In the genomic region with DNA sequence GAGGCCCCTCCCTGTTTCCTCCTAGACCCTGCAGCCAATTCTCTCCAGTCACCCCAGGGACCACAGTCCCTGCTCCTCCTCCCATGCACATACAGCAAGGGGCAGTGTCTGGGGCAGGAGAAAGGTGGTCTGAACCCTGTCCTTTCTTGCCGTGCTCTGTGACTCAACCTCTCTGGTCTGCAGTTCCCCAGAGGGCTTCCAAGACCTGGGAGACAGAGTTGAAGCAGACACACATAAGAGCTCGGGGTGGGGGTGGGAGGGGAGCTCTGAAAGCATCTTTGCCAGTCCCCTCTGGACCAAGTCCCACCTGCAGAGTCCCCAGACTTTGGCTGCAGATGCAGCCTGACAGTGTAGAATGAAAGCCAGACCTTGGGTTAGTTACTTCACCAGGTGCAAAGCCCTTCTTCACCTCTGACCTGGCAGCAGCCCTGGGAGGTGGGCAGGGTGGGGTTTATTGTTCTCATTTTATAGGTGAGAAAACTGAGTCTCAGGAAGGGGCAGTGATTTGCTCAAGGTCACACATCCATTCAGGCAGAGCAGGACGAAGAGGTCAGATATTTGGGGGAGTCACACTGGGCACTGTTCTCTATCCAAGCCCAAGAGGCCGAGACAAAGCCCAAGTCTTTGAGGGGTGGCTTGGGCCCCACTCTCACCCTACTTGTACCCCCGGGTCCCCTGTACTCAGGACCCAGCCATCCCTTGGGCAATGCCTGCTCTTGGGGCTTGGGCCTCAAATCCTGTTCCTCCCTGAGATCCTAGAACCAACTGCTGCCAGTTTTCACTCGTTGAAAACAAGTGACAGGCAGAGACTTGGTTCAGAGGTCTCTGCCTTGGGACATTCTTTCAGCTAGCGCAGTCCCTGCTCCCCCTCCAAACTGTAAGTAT, we compare ENCODE assay signal across 20 cellular contexts. TPM values are rescaled to one million over a fixed set of nuclear protein-coding genes. Genes with fewer than 3 reads are reported as not detected.
DNase-seq lines count a peak whose midpoint lies in the region; ATAC-seq, FAIRE-seq and TF ChIP-seq lines count a peak whose summit lies in the region.
"Had no signal": no experiment of that assay in that cellular context is flagged by ENCODE, and none has a peak within 500 bp of the region (broad histone marks: within the 10 kb centered on the region; RNA-seq: fewer than 3 reads in every experiment).

No MANE protein-coding gene starts in this region.

- DNase-seq in cardiac septum (ENCODE audit: low spot score) (peak; percentile 66), Right ventricle myocardium superior (no peak), kidney (no peak), progenitor cell of endocrine pancreas (ENCODE audit: low spot score, unreplicated experiment) (peak; percentile 5), vagina (ENCODE audit: extremely low spot score in 2 of 2) (peak in 1 of 2 donors; percentile 78)
- DNase-seq: activated CD4-positive, alpha-beta T cell treated with anti-CD3 and anti-CD28 coated beads for 36 hours; activated T-cell treated with anti-CD3 and anti-CD28 coated beads, Interleukin-2, amount 50 U/mL, for 72 hours; amniotic stem cell; HFFc6; NCI-H2227 treated with DMSO at 0.1 percent for 48 hours; stimulated activated naive CD4-positive, alpha-beta T cell treated with Interleukin-2 at 50 U/mL for 16 hours had no signal

- H3K9ac ChIP-seq in kidney (ENCODE audit: low read length in 2 of 2), result peak overlapping the region; percentile 35 to 99
- H3K9ac ChIP-seq: KMS-11 had no signal

- TF ChIP-seq POLR2A in vagina (IDR thresholded peaks at IDR 0.05), result no peak

- FAIRE-seq in kidney (lab: Jason Lieb, UNC), result no peak

- no peaks in the 10 kb centered on the region for H3K9me3 Mint-ChIP-seq in progenitor cell of endocrine pancreas (ENCODE audit: low read depth)
- H3K9me3 Mint-ChIP-seq: activated T-cell treated with anti-CD3 and anti-CD28 coated beads, Interleukin-2, amount 50 U/mL, for 72 hours; HFFc6; nephron had no signal

- H3K27me3 Mint-ChIP-seq in progenitor cell of endocrine pancreas, result peaks cover 7% of the 10 kb centered on the region

- no peaks in the 10 kb centered on the region for H3K27me3 ChIP-seq in vagina
- H3K27me3 ChIP-seq: sigmoid colon had no signal

- H3K9me3 ChIP-seq in kidney (ENCODE audit: control insufficient read depth in 1 of 2, low read length in 2 of 2) (no peaks in the 10 kb centered on the region), vagina (no peaks in the 10 kb centered on the region)
- H3K9me3 ChIP-seq: sigmoid colon had no signal

- H3K36me3 ChIP-seq in kidney (ENCODE audit: control insufficient read depth in 1 of 2, insufficient read depth in 2 of 2, low read length in 2 of 2) (peaks cover 0 to 14% of the 10 kb centered on the region in 2 donors), vagina (no peaks in the 10 kb centered on the region)
- H3K36me3 ChIP-seq: sigmoid colon had no signal

- ATAC-seq in Right ventricle myocardium superior (ENCODE audit: poor library complexity) (no peak), HG02759 (IDR thresholded peaks at IDR 0.05; ENCODE audit: unreplicated experiment) (no peak), GM21786 (IDR thresholded peaks at IDR 0.05; ENCODE audit: unreplicated experiment) (no peak), GM21526 (IDR thresholded peaks at IDR 0.05; ENCODE audit: low FRiP score, unreplicated experiment) (no peak)
- ATAC-seq: activated CD4-positive, alpha-beta T cell treated with anti-CD3 and anti-CD28 coated beads for 36 hours; activated T-cell treated with anti-CD3 and anti-CD28 coated beads, Interleukin-2, amount 50 U/mL, for 72 hours had no signal

- no peak overlapping the region for H3K27ac Mint-ChIP-seq in progenitor cell of endocrine pancreas
- H3K27ac Mint-ChIP-seq: activated CD4-positive, alpha-beta T cell treated with anti-CD3 and anti-CD28 coated beads for 36 hours; activated T-cell treated with anti-CD3 and anti-CD28 coated beads, Interleukin-2, amount 50 U/mL, for 72 hours; HFFc6 had no signal

- H3K4me3 ChIP-seq in kidney (ENCODE audit: low read length in 2 of 2), result peak overlapping the region; percentile 88 to 93
- H3K4me3 ChIP-seq in vagina, result peak overlapping the region in 1 of 2 donors; percentile 23
- H3K4me3 ChIP-seq: sigmoid colon had no signal

- H3K4me3 Mint-ChIP-seq in progenitor cell of endocrine pancreas (ENCODE audit: low read depth), result no peak overlapping the region
- H3K4me3 Mint-ChIP-seq: activated CD4-positive, alpha-beta T cell treated with anti-CD3 and anti-CD28 coated beads for 36 hours; activated T-cell treated with anti-CD3 and anti-CD28 coated beads, Interleukin-2, amount 50 U/mL, for 72 hours; HFFc6; nephron had no signal

- TF ChIP-seq CTCF in kidney (IDR thresholded peaks at IDR 0.05; ENCODE audit: borderline replicate concordance, extremely low read depth, insufficient read depth) (no peak), progenitor cell of endocrine pancreas (IDR thresholded peaks at IDR 0.05; ENCODE audit: unreplicated experiment) (no peak), vagina (IDR thresholded peaks at IDR 0.05) (no peak)

- H3K4me1 ChIP-seq in kidney (ENCODE audit: control insufficient read depth in 1 of 2, insufficient read depth in 1 of 2, low read depth in 1 of 2, low read length in 2 of 2) (peaks cover 21 to 30% of the 10 kb centered on the region in 2 donors), vagina (peaks cover 36% of the 10 kb centered on the region)

- H3K4me1 Mint-ChIP-seq in progenitor cell of endocrine pancreas (ENCODE audit: low read depth), result peaks cover 13% of the 10 kb centered on the region
- H3K4me1 Mint-ChIP-seq: activated CD4-positive, alpha-beta T cell treated with anti-CD3 and anti-CD28 coated beads for 36 hours had no signal

- H3K36me3 Mint-ChIP-seq in progenitor cell of endocrine pancreas (ENCODE audit: insufficient read depth), result no peaks in the 10 kb centered on the region

- intact Hi-C loops in cardiac septum (cut with DNase I), result no loop called here
- intact Hi-C loops in Right ventricle myocardium superior (cut with DNase I), result loop anchor here (10.0 kb wide), 1 partner anchor 246 kb away; a partner anchor contains a TSS
- intact Hi-C loops in kidney (cut with DNase I), result loop anchor here (10.0 kb wide), 2 partner anchors 66 to 536 kb away; no protein-coding TSS in a partner anchor
- intact Hi-C loops in vagina (cut with DNase I), result loop anchor here (10.0 kb wide), 2 partner anchors 236 to 536 kb away; no protein-coding TSS in a partner anchor

- H3K27ac ChIP-seq in kidney (ENCODE audit: low read depth in 2 of 2, low read length in 2 of 2) (peak overlapping the region; percentile 95 to 99), vagina (peak overlapping the region; percentile 70)
- H3K27ac ChIP-seq: KMS-11 had no signal

RNA-seq across cellular contexts. Expression of a gene that starts 0.7 kb away (rescaled TPM):
- total RNA-seq in cardiac septum (not detected), Right ventricle myocardium superior (not detected), kidney (245 TPM), progenitor cell of endocrine pancreas (not detected in 2 replicates), vagina (55.2 TPM)
- 2,553 TPM for polyA plus RNA-seq in kidney (ENCODE audit: insufficient read depth, low read depth, low replicate concordance)
- total RNA-seq: activated CD4-positive, alpha-beta T cell treated with anti-CD3 and anti-CD28 coated beads for 36 hours; activated T-cell treated with anti-CD3 and anti-CD28 coated beads, Interleukin-2, amount 50 U/mL, for 72 hours; endothelial cell of umbilical vein; HFFc6; Right ventricle myocardium inferior; sigmoid colon; T-helper 2 cell treated with Interferon-gamma antibody and Interleukin-4, amounts not matched to agents 100 ng/mL and 5 ng/mL, for 36 hours had no signal

RNA-seq across cellular contexts. Expression of a gene that starts 42.9 kb away (rescaled TPM):
- total RNA-seq in cardiac septum, result 1.9 TPM
- total RNA-seq in Right ventricle myocardium superior, result 3.8 TPM
- total RNA-seq in kidney, result 6.5 TPM
- 3.1 TPM for polyA plus RNA-seq in kidney (ENCODE audit: insufficient read depth, low read depth, low replicate concordance)
- not detected in 2 replicates for total RNA-seq in progenitor cell of endocrine pancreas
- 7.1 TPM for total RNA-seq in vagina
- total RNA-seq: HFFc6; T-helper 2 cell treated with Interferon-gamma antibody and Interleukin-4, amounts not matched to agents 100 ng/mL and 5 ng/mL, for 36 hours had no signal

RNA-seq across cellular contexts. Expression of a gene that starts 51.9 kb away (rescaled TPM):
- not detected for total RNA-seq in cardiac septum
- total RNA-seq in Right ventricle myocardium superior, result 0.16 TPM
- total RNA-seq in kidney, result 4.1 TPM
- 108 TPM for polyA plus RNA-seq in kidney (ENCODE audit: insufficient read depth, low read depth, low replicate concordance)
- not detected in 2 replicates for total RNA-seq in progenitor cell of endocrine pancreas
- not detected for total RNA-seq in vagina
- total RNA-seq: activated CD4-positive, alpha-beta T cell treated with anti-CD3 and anti-CD28 coated beads for 36 hours; activated T-cell treated with anti-CD3 and anti-CD28 coated beads, Interleukin-2, amount 50 U/mL, for 72 hours; endothelial cell of umbilical vein; HFFc6; Right ventricle myocardium inferior; T-helper 2 cell treated with Interferon-gamma antibody and Interleukin-4, amounts not matched to agents 100 ng/mL and 5 ng/mL, for 36 hours had no signal
- polyA plus RNA-seq: endothelial cell of umbilical vein, sigmoid colon had no signal

Comparison
In these comparisons a context has a peak if more than half of its experiments do, and no peak if none do; other contexts are left out.
1. DNase-seq: peak in cardiac septum (single experiment) and progenitor cell of endocrine pancreas (single experiment); none in Right ventricle myocardium superior (single experiment) and kidney (single experiment).
2. RNA of a gene that starts 0.7 kb away (total RNA-seq): 245 TPM in kidney (single experiment) and 55.2 TPM in vagina (single experiment); not detected in cardiac septum (single experiment), not detected in progenitor cell of endocrine pancreas and not detected in Right ventricle myocardium superior (single experiment); every median in the first group is over 10 times any median in the second.